ENCODE assay signal across 1 cellular context in the genomic region with DNA sequence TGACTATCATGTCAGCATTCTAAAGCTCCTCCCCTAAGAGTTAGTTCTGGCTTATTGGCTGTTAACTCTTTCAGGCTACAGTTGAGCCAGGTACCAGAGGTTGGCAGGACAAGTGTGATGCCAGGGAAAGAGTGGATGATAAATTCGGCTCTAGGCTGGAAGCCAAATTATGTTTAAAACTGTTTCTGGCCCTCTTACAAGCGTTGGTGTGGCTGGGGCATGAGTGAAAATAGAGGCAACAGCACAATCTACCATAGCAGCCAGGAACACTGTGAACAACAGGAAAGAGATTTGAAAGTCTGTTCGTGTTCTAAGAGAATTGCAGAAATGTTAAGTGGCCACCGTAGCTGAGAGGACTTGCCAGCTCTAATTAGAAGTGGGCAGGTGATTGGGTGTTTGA.
TF ChIP-seq lines count a peak whose summit lies in the region.

No MANE protein-coding gene starts in this region.

TF ChIP-seq in GM23338, 12 proteins besides CTCF, POLR2A, EP300 and RAD21 (continued from another document):
- TF ChIP-seq, protein P1, sequence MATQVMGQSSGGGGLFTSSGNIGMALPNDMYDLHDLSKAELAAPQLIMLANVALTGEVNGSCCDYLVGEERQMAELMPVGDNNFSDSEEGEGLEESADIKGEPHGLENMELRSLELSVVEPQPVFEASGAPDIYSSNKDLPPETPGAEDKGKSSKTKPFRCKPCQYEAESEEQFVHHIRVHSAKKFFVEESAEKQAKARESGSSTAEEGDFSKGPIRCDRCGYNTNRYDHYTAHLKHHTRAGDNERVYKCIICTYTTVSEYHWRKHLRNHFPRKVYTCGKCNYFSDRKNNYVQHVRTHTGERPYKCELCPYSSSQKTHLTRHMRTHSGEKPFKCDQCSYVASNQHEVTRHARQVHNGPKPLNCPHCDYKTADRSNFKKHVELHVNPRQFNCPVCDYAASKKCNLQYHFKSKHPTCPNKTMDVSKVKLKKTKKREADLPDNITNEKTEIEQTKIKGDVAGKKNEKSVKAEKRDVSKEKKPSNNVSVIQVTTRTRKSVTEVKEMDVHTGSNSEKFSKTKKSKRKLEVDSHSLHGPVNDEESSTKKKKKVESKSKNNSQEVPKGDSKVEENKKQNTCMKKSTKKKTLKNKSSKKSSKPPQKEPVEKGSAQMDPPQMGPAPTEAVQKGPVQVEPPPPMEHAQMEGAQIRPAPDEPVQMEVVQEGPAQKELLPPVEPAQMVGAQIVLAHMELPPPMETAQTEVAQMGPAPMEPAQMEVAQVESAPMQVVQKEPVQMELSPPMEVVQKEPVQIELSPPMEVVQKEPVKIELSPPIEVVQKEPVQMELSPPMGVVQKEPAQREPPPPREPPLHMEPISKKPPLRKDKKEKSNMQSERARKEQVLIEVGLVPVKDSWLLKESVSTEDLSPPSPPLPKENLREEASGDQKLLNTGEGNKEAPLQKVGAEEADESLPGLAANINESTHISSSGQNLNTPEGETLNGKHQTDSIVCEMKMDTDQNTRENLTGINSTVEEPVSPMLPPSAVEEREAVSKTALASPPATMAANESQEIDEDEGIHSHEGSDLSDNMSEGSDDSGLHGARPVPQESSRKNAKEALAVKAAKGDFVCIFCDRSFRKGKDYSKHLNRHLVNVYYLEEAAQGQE (IDR thresholded peaks at IDR 0.05; ENCODE audit: unreplicated experiment): no peak
- no peak for TF ChIP-seq EZH2phosphoT487 (IDR thresholded peaks at IDR 0.05; ENCODE audit: unreplicated experiment)
- TF ChIP-seq NANOG (IDR thresholded peaks at IDR 0.05; ENCODE audit: borderline replicate concordance): no peak
- TF ChIP-seq, protein P2, sequence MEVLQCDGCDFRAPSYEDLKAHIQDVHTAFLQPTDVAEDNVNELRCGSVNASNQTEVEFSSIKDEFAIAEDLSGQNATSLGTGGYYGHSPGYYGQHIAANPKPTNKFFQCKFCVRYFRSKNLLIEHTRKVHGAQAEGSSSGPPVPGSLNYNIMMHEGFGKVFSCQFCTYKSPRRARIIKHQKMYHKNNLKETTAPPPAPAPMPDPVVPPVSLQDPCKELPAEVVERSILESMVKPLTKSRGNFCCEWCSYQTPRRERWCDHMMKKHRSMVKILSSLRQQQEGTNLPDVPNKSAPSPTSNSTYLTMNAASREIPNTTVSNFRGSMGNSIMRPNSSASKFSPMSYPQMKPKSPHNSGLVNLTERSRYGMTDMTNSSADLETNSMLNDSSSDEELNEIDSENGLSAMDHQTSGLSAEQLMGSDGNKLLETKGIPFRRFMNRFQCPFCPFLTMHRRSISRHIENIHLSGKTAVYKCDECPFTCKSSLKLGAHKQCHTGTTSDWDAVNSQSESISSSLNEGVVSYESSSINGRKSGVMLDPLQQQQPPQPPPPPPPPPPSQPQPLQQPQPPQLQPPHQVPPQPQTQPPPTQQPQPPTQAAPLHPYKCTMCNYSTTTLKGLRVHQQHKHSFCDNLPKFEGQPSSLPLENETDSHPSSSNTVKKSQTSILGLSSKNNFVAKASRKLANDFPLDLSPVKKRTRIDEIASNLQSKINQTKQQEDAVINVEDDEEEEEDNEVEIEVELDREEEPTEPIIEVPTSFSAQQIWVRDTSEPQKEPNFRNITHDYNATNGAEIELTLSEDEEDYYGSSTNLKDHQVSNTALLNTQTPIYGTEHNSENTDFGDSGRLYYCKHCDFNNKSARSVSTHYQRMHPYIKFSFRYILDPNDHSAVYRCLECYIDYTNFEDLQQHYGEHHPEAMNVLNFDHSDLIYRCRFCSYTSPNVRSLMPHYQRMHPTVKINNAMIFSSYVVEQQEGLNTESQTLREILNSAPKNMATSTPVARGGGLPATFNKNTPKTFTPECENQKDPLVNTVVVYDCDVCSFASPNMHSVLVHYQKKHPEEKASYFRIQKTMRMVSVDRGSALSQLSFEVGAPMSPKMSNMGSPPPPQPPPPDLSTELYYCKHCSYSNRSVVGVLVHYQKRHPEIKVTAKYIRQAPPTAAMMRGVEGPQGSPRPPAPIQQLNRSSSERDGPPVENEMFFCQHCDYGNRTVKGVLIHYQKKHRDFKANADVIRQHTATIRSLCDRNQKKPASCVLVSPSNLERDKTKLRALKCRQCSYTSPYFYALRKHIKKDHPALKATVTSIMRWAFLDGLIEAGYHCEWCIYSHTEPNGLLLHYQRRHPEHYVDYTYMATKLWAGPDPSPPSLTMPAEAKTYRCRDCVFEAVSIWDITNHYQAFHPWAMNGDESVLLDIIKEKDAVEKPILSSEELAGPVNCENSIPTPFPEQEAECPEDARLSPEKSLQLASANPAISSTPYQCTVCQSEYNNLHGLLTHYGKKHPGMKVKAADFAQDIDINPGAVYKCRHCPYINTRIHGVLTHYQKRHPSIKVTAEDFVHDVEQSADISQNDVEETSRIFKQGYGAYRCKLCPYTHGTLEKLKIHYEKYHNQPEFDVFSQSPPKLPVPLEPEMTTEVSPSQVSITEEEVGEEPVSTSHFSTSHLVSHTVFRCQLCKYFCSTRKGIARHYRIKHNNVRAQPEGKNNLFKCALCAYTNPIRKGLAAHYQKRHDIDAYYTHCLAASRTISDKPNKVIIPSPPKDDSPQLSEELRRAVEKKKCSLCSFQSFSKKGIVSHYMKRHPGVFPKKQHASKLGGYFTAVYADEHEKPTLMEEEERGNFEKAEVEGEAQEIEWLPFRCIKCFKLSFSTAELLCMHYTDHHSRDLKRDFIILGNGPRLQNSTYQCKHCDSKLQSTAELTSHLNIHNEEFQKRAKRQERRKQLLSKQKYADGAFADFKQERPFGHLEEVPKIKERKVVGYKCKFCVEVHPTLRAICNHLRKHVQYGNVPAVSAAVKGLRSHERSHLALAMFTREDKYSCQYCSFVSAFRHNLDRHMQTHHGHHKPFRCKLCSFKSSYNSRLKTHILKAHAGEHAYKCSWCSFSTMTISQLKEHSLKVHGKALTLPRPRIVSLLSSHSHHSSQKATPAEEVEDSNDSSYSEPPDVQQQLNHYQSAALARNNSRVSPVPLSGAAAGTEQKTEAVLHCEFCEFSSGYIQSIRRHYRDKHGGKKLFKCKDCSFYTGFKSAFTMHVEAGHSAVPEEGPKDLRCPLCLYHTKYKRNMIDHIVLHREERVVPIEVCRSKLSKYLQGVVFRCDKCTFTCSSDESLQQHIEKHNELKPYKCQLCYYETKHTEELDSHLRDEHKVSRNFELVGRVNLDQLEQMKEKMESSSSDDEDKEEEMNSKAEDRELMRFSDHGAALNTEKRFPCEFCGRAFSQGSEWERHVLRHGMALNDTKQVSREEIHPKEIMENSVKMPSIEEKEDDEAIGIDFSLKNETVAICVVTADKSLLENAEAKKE (CRISPR knock-in tag; IDR thresholded peaks at IDR 0.05): no peak
- no peak for TF ChIP-seq ZNF331 (CRISPR knock-in tag; IDR thresholded peaks at IDR 0.05; ENCODE audit: low read depth)
- TF ChIP-seq JUNB (IDR thresholded peaks at IDR 0.05; ENCODE audit: unreplicated experiment): no peak
- no peak for TF ChIP-seq STAT1 (IDR thresholded peaks at IDR 0.05; ENCODE audit: unreplicated experiment)
- TF ChIP-seq, protein P3, sequence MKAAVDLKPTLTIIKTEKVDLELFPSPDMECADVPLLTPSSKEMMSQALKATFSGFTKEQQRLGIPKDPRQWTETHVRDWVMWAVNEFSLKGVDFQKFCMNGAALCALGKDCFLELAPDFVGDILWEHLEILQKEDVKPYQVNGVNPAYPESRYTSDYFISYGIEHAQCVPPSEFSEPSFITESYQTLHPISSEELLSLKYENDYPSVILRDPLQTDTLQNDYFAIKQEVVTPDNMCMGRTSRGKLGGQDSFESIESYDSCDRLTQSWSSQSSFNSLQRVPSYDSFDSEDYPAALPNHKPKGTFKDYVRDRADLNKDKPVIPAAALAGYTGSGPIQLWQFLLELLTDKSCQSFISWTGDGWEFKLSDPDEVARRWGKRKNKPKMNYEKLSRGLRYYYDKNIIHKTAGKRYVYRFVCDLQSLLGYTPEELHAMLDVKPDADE (IDR thresholded peaks at IDR 0.05): no peak
- TF ChIP-seq POLR2AphosphoS5 (IDR thresholded peaks at IDR 0.05; ENCODE audit: low read depth): no peak
- TF ChIP-seq CREB1 (CRISPR knock-in tag; IDR thresholded peaks at IDR 0.05; ENCODE audit: low read depth): no peak
TF ChIP-seq in GM23338: peak in this region for 0.
